Comparison of ENCODE assay signal across 14 cellular contexts in genomic region chr1:19220991-19221390, GRCh38. TPM values are rescaled to one million over a fixed set of nuclear protein-coding genes. Genes with fewer than 3 reads are reported as not detected.
DNase-seq lines count a peak whose midpoint lies in the region; ATAC-seq and TF ChIP-seq lines count a peak whose summit lies in the region.
"Had no signal": no experiment of that assay in that cellular context is flagged by ENCODE, and none has a peak within 500 bp of the region (broad histone marks: within the 10 kb centered on the region; RNA-seq: fewer than 3 reads in every experiment).

No MANE protein-coding gene starts in this region.

- TF ChIP-seq POLR2A in stomach (IDR thresholded peaks at IDR 0.05), result no peak

- intact Hi-C loops in Right ventricle myocardium superior (cut with DNase I) (no loop called here), left ventricle myocardium inferior (cut with micrococcal nuclease) (no loop called here), stomach (cut with DNase I; ENCODE audit: low total_unique reads) (no loop called here)

- peak; percentile 73 for ATAC-seq in Right ventricle myocardium superior (ENCODE audit: poor library complexity)
- no peak for ATAC-seq in HG03159 (IDR thresholded peaks at IDR 0.05; ENCODE audit: unreplicated experiment)

- H3K27ac ChIP-seq in right atrium auricular region, result peak overlapping the region in 1 of 2 donors; percentile 18
- H3K27ac ChIP-seq in left ventricle myocardium inferior (replicated peaks), result peak overlapping the region; percentile 5
- peak overlapping the region in 3 of 5 donors; percentile 10 to 56 (median 34) for H3K27ac ChIP-seq in stomach
- H3K27ac ChIP-seq: transverse colon had no signal

- WGBS in stomach, 5 donors, result 59 to 66% (median 62%) methylated on average over 7 of the region's 7 CpGs

- H3K9me3 ChIP-seq in right atrium auricular region (no peaks in the 10 kb centered on the region), left ventricle myocardium inferior (replicated peaks) (no peaks in the 10 kb centered on the region), stomach (no peaks in the 10 kb centered on the region)
- H3K9me3 ChIP-seq: transverse colon had no signal

- no peak overlapping the region for H3K4me3 ChIP-seq in right atrium auricular region
- H3K4me3 ChIP-seq in left ventricle myocardium inferior, result no peak overlapping the region
- H3K4me3 ChIP-seq in stomach, result no peak overlapping the region
- H3K4me3 ChIP-seq: transverse colon had no signal

- TF ChIP-seq EP300 in stomach (IDR thresholded peaks at IDR 0.05), result no peak

- H3K27me3 ChIP-seq in right atrium auricular region, result no peaks in the 10 kb centered on the region
- no peaks in the 10 kb centered on the region for H3K27me3 ChIP-seq in left ventricle myocardium inferior (ENCODE audit: low read depth)
- no peaks in the 10 kb centered on the region for H3K27me3 ChIP-seq in stomach
- H3K27me3 ChIP-seq: transverse colon had no signal

- no peak for DNase-seq in Right ventricle myocardium superior
- DNase-seq in right atrium auricular region (ENCODE audit: low spot score), result no peak
- DNase-seq in SHP77 (lab: John Stamatoyannopoulos, UW), result peak; percentile 9 to 42
- DNase-seq in left ventricle myocardium inferior, result peak; percentile 20
- DNase-seq in stomach, result no peak
- DNase-seq in COLO829 (ENCODE audit: low spot score), result no peak
- no peak for DNase-seq in NOMO-1 treated with dmso at 0.1 percent for 144 hours (lab: John Stamatoyannopoulos, UW; ENCODE audit: unreplicated experiment)
- DNase-seq: activated CD4-positive, alpha-beta T cell treated with anti-CD3 and anti-CD28 coated beads for 4 hours; AML-193; caudate nucleus; effector CD4-positive, alpha-beta T cell; NCI-H774; transverse colon had no signal

- H3K4me1 ChIP-seq in right atrium auricular region (no peaks in the 10 kb centered on the region), left ventricle myocardium inferior (peaks cover 23% of the 10 kb centered on the region), stomach (peaks cover 0 to 13% (median 3%) of the 10 kb centered on the region in 4 donors)
- H3K4me1 ChIP-seq: transverse colon had no signal

- TF ChIP-seq CTCF in right atrium auricular region (IDR thresholded peaks at IDR 0.05) (no peak), left ventricle myocardium inferior (IDR thresholded peaks at IDR 0.05; ENCODE audit: borderline replicate concordance) (no peak), stomach (IDR thresholded peaks at IDR 0.05) (no peak)

- H3K36me3 ChIP-seq in right atrium auricular region (peaks cover 88% of the 10 kb centered on the region), left ventricle myocardium inferior (peaks cover 95% of the 10 kb centered on the region), stomach (peaks cover 49 to 100% (median 98%) of the 10 kb centered on the region in 4 donors)

RNA-seq across cellular contexts. Expression of gene UBR4, which starts 10.9 kb away (rescaled TPM):
- 58.1 TPM for total RNA-seq in Right ventricle myocardium superior
- total RNA-seq in right atrium auricular region, result 10 to 100 TPM; 75.1 to 88.0 TPM
- 54.3 TPM for total RNA-seq in left ventricle myocardium inferior
- total RNA-seq in stomach, result 100 to 1,000 TPM; 113 to 262 (median 172) TPM
- polyA plus RNA-seq in stomach, result 100 to 1,000 TPM in 1 of 3 donors, 10 to 100 TPM in 2; 41.9 to 104 (median 42.1) TPM

RNA-seq across cellular contexts. Expression of gene EMC1, which starts 30.3 kb away (rescaled TPM):
- total RNA-seq in Right ventricle myocardium superior (23.7 TPM), right atrium auricular region (10 to 100 TPM; 30.7 to 36.7 TPM), left ventricle myocardium inferior (27.6 TPM), stomach (10 to 100 TPM; 27.7 to 94.1 (median 53.5) TPM)
- 1 to 10 TPM; 4.5 to 6.7 (median 6.6) TPM for polyA plus RNA-seq in stomach

RNA-seq across cellular contexts. Expression of gene MRTO4, which starts 30.6 kb away (rescaled TPM):
- total RNA-seq in Right ventricle myocardium superior (10.8 TPM), right atrium auricular region (10 to 100 TPM in 1 of 2 donors, 1 to 10 TPM in 1; 8.6 to 16.1 TPM), left ventricle myocardium inferior (10.0 TPM), stomach (10 to 100 TPM in 2 of 5 donors, 1 to 10 TPM in 3; 1.8 to 22.0 (median 8.1) TPM)
- polyA plus RNA-seq in stomach, result 10 to 100 TPM; 31.3 to 46.7 (median 31.6) TPM

Comparison
In these comparisons a context has a peak if more than half of its experiments do, and no peak if none do; other contexts are left out.
1. DNase-seq: peak in SHP77 (2 of 2) and left ventricle myocardium inferior (single experiment); none in Right ventricle myocardium superior (single experiment), right atrium auricular region (single experiment), stomach (single experiment), COLO829 (single experiment) and NOMO-1 treated with dmso at 0.1 percent for 144 hours (single experiment).